12 cellular contexts compared by ENCODE assay signal in the genomic region with DNA sequence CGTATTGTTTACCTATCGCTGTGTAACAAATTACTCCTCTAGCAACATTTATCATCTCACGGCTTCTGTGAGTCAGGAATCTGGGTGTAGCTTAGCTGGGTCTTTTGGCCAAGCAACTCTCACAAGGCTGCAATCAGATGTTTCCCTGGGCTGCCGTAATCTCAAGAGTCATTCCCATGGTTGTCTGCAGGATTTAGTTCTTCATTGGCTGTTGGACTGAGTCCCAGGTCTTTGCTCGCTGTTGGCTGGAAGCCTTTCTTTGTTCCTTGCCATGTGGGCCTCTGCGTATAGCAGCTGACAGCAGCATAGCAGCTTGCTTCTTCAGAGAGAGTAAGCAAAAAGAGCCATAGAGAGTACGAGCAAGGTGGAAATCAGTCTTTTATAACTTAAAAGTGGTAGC. TPM values are rescaled to one million over a fixed set of nuclear protein-coding genes. Genes with fewer than 3 reads are reported as not detected.
DNase-seq lines count a peak whose midpoint lies in the region; ATAC-seq, FAIRE-seq and TF ChIP-seq lines count a peak whose summit lies in the region.
"Had no signal": no experiment of that assay in that cellular context is flagged by ENCODE, and none has a peak within 500 bp of the region (broad histone marks: within the 10 kb centered on the region; RNA-seq: fewer than 3 reads in every experiment).

No MANE protein-coding gene starts in this region.

- H3K27me3 ChIP-seq in GM12878 (replicated peaks in 1 of 2; ENCODE audit: control insufficient read depth in 2 of 2, insufficient read depth in 2 of 2, low read length in 1 of 2) (no peaks in the 10 kb centered on the region), gastrocnemius medialis (no peaks in the 10 kb centered on the region)

- TF ChIP-seq POLR2A in GM12878 (IDR thresholded peaks at IDR 0.05; ENCODE audit: low read depth, low read length) = no peak
- no peak for TF ChIP-seq POLR2A in gastrocnemius medialis (IDR thresholded peaks at IDR 0.05)

- no peak overlapping the region for H3K4me2 ChIP-seq in GM12878 (ENCODE audit: control insufficient read depth, insufficient read depth)

- POLR2A ChIA-PET in GM12878 (lab: Charles Lee) = no interaction called here

- H3K4me3 ChIP-seq in GM12878 (no peak overlapping the region), gastrocnemius medialis (no peak overlapping the region)

- intact Hi-C loops in GM12878 (cut with micrococcal nuclease; ENCODE audit: unreplicated experiment) = no loop called here
- intact Hi-C loops in left ventricle myocardium superior (cut with micrococcal nuclease) = no loop called here
- intact Hi-C loops in gastrocnemius medialis (cut with DNase I; ENCODE audit: low total_unique reads) = no loop called here

- no peak for TF ChIP-seq CTCF in GM12878 (IDR thresholded peaks at IDR 0.05 in 2 of 3, conservative IDR thresholded peaks at IDR 0.05 in 1 of 3; ENCODE audit: control insufficient read depth in 2 of 3, extremely low read depth in 1 of 3, insufficient read depth in 1 of 3, low read depth in 3 of 3, low read length in 3 of 3)
- TF ChIP-seq CTCF in gastrocnemius medialis (IDR thresholded peaks at IDR 0.05 in 4 of 5, conservative IDR thresholded peaks at IDR 0.05 in 1 of 5) = no peak

- no peak overlapping the region for H3K9ac ChIP-seq in GM12878 (ENCODE audit: control insufficient read depth, insufficient read depth, low read length)

- H3K9me3 ChIP-seq in GM12878 (replicated peaks; ENCODE audit: control insufficient read depth, insufficient read depth, low read length) (no peaks in the 10 kb centered on the region), gastrocnemius medialis (no peaks in the 10 kb centered on the region)

- H3K4me1 ChIP-seq in GM12878 (ENCODE audit: control insufficient read depth, insufficient read depth, low read length) (no peaks in the 10 kb centered on the region), gastrocnemius medialis (peaks cover 9% of the 10 kb centered on the region in 2 donors)

- in situ Hi-C loops in GM12878 (cut with MboI) (no loop called here), gastrocnemius medialis (cut with MboI; ENCODE audit: low sequenced_read_pairs in 4 of 4) (loop anchor here in 1 of 4 donors (25.0 kb wide), 1 partner anchor 533 kb away; a partner anchor contains a TSS)

- WGBS in GM12878 (ENCODE audit: insufficient coverage, insufficient replicate concordance, low lambda C conversion rate, missing lambda C conversion rate) = 98% methylated on average over 7 of the region's 7 CpGs

- SMC1A ChIA-PET in GM12878 (lab: Charles Lee; ENCODE audit: uncharacterized antibody, unreplicated experiment) = interaction anchor here (0.6 kb wide), 1 partner anchor 12 kb away, joined by 4 read pairs; no protein-coding TSS in a partner anchor

- RAD21 ChIA-PET in GM12878 (lab: Charles Lee; ENCODE audit: unreplicated experiment) = no interaction called here

- FAIRE-seq in GM12878 (lab: Jason Lieb, UNC) = no peak

- TSS peak; percentile 22 for BruUV-seq in GM12878 (replicated peaks; lab: Mats Ljungman, UMichigan)

- H3K27ac ChIP-seq in GM12878 (ENCODE audit: control insufficient read depth, insufficient read depth) (no peak overlapping the region), gastrocnemius medialis (peak overlapping the region in 3 of 4 donors; percentile 46 to 59 (median 47))

- CTCF ChIA-PET in GM12878 (lab: Yijun Ruan, JAX) = no interaction called here

- no peaks in the 10 kb centered on the region for H4K20me1 ChIP-seq in GM12878 (ENCODE audit: control insufficient read depth, insufficient read depth)

- no peak for TF ChIP-seq RAD21 in GM12878 (IDR thresholded peaks at IDR 0.05; ENCODE audit: insufficient read depth, low read depth, low read length)

- peak; percentile 5 for DNase-seq in HCEC 1CT
- no peak for DNase-seq in GM12878 (ENCODE audit: low read depth, low spot score)
- DNase-seq in left ventricle myocardium superior = peak; percentile 69
- peak in 1 of 2 donors; percentile 69 for DNase-seq in gastrocnemius medialis
- DNase-seq in SHP77 (lab: John Stamatoyannopoulos, UW) = no peak
- no peak for DNase-seq in DMS53 treated with DMSO at 0.1 percent for 48 hours (lab: John Stamatoyannopoulos, UW; ENCODE audit: unreplicated experiment)
- DNase-seq in DMS79 treated with DMSO at 0.1 percent for 48 hours (lab: John Stamatoyannopoulos, UW) = no peak
- DNase-seq: activated naive CD4-positive, alpha-beta T cell treated with anti-CD3 and anti-CD28 coated beads for 36 hours; Karpas-422; mammary epithelial cell; T-helper 1 cell had no signal

- TF ChIP-seq EP300 in GM12878 (IDR thresholded peaks at IDR 0.05; ENCODE audit: borderline replicate concordance in 1 of 2, control insufficient read depth in 1 of 2, low read depth in 2 of 2, low read length in 2 of 2) = no peak

- H2AFZ ChIP-seq in GM12878 (ENCODE audit: control insufficient read depth, low read depth, low read length) = no peak overlapping the region

- no peak for ATAC-seq in GM12878
- peak; percentile 99 for ATAC-seq in left ventricle myocardium superior
- ATAC-seq in gastrocnemius medialis = peak; percentile 84 to 93
- ATAC-seq in GM21423 (IDR thresholded peaks at IDR 0.05; ENCODE audit: unreplicated experiment) = no peak

- H3K79me2 ChIP-seq in GM12878 (ENCODE audit: control insufficient read depth, insufficient read depth, low read length) = no peaks in the 10 kb centered on the region; the same call in none of the 2 replicates

- H3K36me3 ChIP-seq in GM12878 (ENCODE audit: control insufficient read depth in 2 of 2, insufficient read depth in 2 of 2, low read length in 1 of 2) = peaks cover 12 to 26% of the 10 kb centered on the region in 2 experiments
- H3K36me3 ChIP-seq in gastrocnemius medialis = peaks cover 0 to 52% of the 10 kb centered on the region in 2 donors

TF ChIP-seq in GM12878, 131 proteins besides CTCF, POLR2A, EP300 and RAD21 (continues in another document):
- TF ChIP-seq, protein P1, sequence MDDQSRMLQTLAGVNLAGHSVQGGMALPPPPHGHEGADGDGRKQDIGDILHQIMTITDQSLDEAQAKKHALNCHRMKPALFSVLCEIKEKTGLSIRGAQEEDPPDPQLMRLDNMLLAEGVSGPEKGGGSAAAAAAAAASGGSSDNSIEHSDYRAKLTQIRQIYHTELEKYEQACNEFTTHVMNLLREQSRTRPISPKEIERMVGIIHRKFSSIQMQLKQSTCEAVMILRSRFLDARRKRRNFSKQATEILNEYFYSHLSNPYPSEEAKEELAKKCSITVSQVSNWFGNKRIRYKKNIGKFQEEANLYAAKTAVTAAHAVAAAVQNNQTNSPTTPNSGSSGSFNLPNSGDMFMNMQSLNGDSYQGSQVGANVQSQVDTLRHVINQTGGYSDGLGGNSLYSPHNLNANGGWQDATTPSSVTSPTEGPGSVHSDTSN (IDR thresholded peaks at IDR 0.05; ENCODE audit: insufficient replicate concordance, low read depth, low read length) = no peak
- TF ChIP-seq, protein P2, sequence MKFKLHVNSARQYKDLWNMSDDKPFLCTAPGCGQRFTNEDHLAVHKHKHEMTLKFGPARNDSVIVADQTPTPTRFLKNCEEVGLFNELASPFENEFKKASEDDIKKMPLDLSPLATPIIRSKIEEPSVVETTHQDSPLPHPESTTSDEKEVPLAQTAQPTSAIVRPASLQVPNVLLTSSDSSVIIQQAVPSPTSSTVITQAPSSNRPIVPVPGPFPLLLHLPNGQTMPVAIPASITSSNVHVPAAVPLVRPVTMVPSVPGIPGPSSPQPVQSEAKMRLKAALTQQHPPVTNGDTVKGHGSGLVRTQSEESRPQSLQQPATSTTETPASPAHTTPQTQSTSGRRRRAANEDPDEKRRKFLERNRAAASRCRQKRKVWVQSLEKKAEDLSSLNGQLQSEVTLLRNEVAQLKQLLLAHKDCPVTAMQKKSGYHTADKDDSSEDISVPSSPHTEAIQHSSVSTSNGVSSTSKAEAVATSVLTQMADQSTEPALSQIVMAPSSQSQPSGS (IDR thresholded peaks at IDR 0.05; ENCODE audit: low read length) = no peak
- TF ChIP-seq CBFB (IDR thresholded peaks at IDR 0.05; ENCODE audit: low read depth) = no peak

RNA-seq across cellular contexts. Expression of a gene that starts 16.8 kb away (rescaled TPM):
- 155 and 180 TPM in 2 replicates for total RNA-seq in GM12878 (2013; cell fraction: nucleolus; rRNA removed)
- total RNA-seq in GM12878 (2014; rRNA removed) (85.9 and 109 TPM in 2 replicates), GM12878 (2014; rRNA removed; fragmentation: Illumina TruSeq; extraction: Trizol) (117 and 120 TPM in 2 replicates), GM12878 (2021) (101 and 103 TPM in 2 replicates), left ventricle myocardium superior (68.3 TPM), gastrocnemius medialis (10 to 100 TPM; 67.1 to 90.7 (median 84.1) TPM)
- polyA plus RNA-seq in GM12878 (2011; ENCODE audit: low read depth) = 45.0 TPM
- polyA plus RNA-seq in GM12878 (2011; rRNA removed) (183 and 225 TPM in 2 replicates), GM12878 (2014; fragmentation: Illumina TruSeq; extraction: Trizol) (113 and 144 TPM in 2 replicates), GM12878 (2014; fragmentation: Nextera tagmentation; extraction: Ambion mirVana) (10 to 100 TPM; 46.0 to 60.9 TPM), GM12878 (2014; rRNA removed) (85.2 and 110 TPM in 2 replicates), GM12878 (2016; fragmentation: Nextera tagmentation; extraction: Ambion mirVana) (10 to 100 TPM; 89.3 to 95.2 TPM)
- 63.6 and 63.9 TPM in 2 replicates for polyA plus RNA-seq in GM12878 (2011; cell fraction: cytosol; rRNA removed)
- 223 and 246 TPM in 2 replicates for polyA plus RNA-seq in GM12878 (2011; cell fraction: nucleus; rRNA removed)
- polyA plus RNA-seq in GM12878 (2012) = 68.0 and 75.6 TPM in 2 replicates
- 68.0 and 153 TPM in 2 replicates for polyA minus RNA-seq in GM12878 (2011; rRNA and poly(A)+ RNA removed)
- polyA minus RNA-seq in GM12878 (2011; cell fraction: cytosol; rRNA and poly(A)+ RNA removed) = 35.5 and 39.4 TPM in 2 replicates
- 39.7 and 72.2 TPM in 2 replicates for polyA minus RNA-seq in GM12878 (2011; cell fraction: nucleus; rRNA and poly(A)+ RNA removed)

RNA-seq across cellular contexts. Expression of a gene that starts 18.1 kb away (rescaled TPM):
- total RNA-seq in GM12878 (2013; cell fraction: nucleolus; rRNA removed) = 17.2 and 20.0 TPM in 2 replicates
- total RNA-seq in GM12878 (2014; rRNA removed) (29.0 and 31.9 TPM in 2 replicates), GM12878 (2014; rRNA removed; fragmentation: Illumina TruSeq; extraction: Trizol) (15.1 and 16.0 TPM in 2 replicates), GM12878 (2021) (31.6 and 34.0 TPM in 2 replicates), left ventricle myocardium superior (13.0 TPM), gastrocnemius medialis (10 to 100 TPM; 20.3 to 34.5 (median 23.2) TPM)
- 12.4 TPM for polyA plus RNA-seq in GM12878 (2011; ENCODE audit: low read depth)
- polyA plus RNA-seq in GM12878 (2011; rRNA removed) (26.8 and 29.6 TPM in 2 replicates), GM12878 (2014; fragmentation: Illumina TruSeq; extraction: Trizol) (18.6 and 20.0 TPM in 2 replicates), GM12878 (2014; fragmentation: Nextera tagmentation; extraction: Ambion mirVana) (1 to 10 TPM; 3.2 to 8.3 TPM), GM12878 (2014; rRNA removed) (28.5 and 31.5 TPM in 2 replicates), GM12878 (2016; fragmentation: Nextera tagmentation; extraction: Ambion mirVana) (10 to 100 TPM; 16.4 to 16.5 TPM)
- 25.5 and 32.6 TPM in 2 replicates for polyA plus RNA-seq in GM12878 (2011; cell fraction: cytosol; rRNA removed)
- 31.1 and 35.1 TPM in 2 replicates for polyA plus RNA-seq in GM12878 (2011; cell fraction: nucleus; rRNA removed)
- polyA plus RNA-seq in GM12878 (2012) = 20.8 and 27.2 TPM in 2 replicates
- 19.0 and 22.2 TPM in 2 replicates for polyA minus RNA-seq in GM12878 (2011; rRNA and poly(A)+ RNA removed)
- 12.8 and 13.3 TPM in 2 replicates for polyA minus RNA-seq in GM12878 (2011; cell fraction: cytosol; rRNA and poly(A)+ RNA removed)
- 12.7 and 19.3 TPM in 2 replicates for polyA minus RNA-seq in GM12878 (2011; cell fraction: nucleus; rRNA and poly(A)+ RNA removed)

Comparison
In these comparisons a context has a peak if more than half of its experiments do, and no peak if none do; other contexts are left out.
1. DNase-seq: peak in HCEC 1CT (single experiment) and left ventricle myocardium superior (single experiment); none in GM12878 (single experiment), SHP77 (0 of 2), DMS53 treated with DMSO at 0.1 percent for 48 hours (single experiment) and DMS79 treated with DMSO at 0.1 percent for 48 hours (single experiment).
2. ATAC-seq: peak in left ventricle myocardium superior (single experiment) and gastrocnemius medialis (2 of 2); none in GM12878 (single experiment) and GM21423 (single experiment).